Comparison of ENCODE assay signal across 8 cellular contexts in genomic region chr1:148402152-148403084, GRCh38.
DNase-seq lines count a peak whose midpoint lies in the region; ATAC-seq and TF ChIP-seq lines count a peak whose summit lies in the region.
"Not testable (repeated sequence)": the region's sequence is repeated elsewhere in the genome, so short reads cannot be mapped to it uniquely, and the experiment has no call there.

No MANE protein-coding gene starts in this region.

- H3K36me3 ChIP-seq in esophagus squamous epithelium: not testable (repeated sequence)

- H3K4me3 Mint-ChIP-seq in Calu3 (ENCODE audit: low read depth, unreplicated experiment): peak overlapping the region; percentile 81

- H3K27ac Mint-ChIP-seq in Calu3 (ENCODE audit: unreplicated experiment): peak overlapping the region; percentile 86

- peak overlapping the region; percentile 45 to 79 (median 60) for H3K4me3 ChIP-seq in esophagus squamous epithelium

- POLR2A ChIA-PET in RWPE1 (lab: Yijun Ruan, JAX; ENCODE audit: low non-redundant PET): not testable (repeated sequence)

- peaks cover 0 to 13% (median 0%) of the 10 kb centered on the region in 3 donors for H3K4me1 ChIP-seq in esophagus squamous epithelium

- not testable (repeated sequence) for H3K27me3 Mint-ChIP-seq in Calu3 (ENCODE audit: unreplicated experiment)

- 2 to 3% methylated on average over 37 to 40 of the region's 45 CpGs for WGBS in esophagus squamous epithelium, 2 donors

- H3K27me3 ChIP-seq in esophagus squamous epithelium: not testable (repeated sequence)

- H3K36me3 Mint-ChIP-seq in Calu3 (ENCODE audit: insufficient read depth, unreplicated experiment): peaks cover 18% of the 10 kb centered on the region

- peak in 3 of 4 donors; percentile 35 to 77 (median 50) for TF ChIP-seq POLR2A in esophagus squamous epithelium (IDR thresholded peaks at IDR 0.05)

- peak; percentile 86 for ATAC-seq in GM21390 (IDR thresholded peaks at IDR 0.05; ENCODE audit: unreplicated experiment)

- CTCF ChIA-PET in Calu3 (lab: Charles Lee); RWPE1 (lab: Yijun Ruan, JAX): not testable (repeated sequence)

- H3K9me3 Mint-ChIP-seq in Calu3 (ENCODE audit: low read depth, unreplicated experiment): not testable (repeated sequence)

- DNase-seq in Calu3 (peak; percentile 80), HUDEP-2 (lab: John Stamatoyannopoulos, UW; ENCODE audit: unreplicated experiment in 76 of 76) (peak in 74 of 76 experiments; percentile 4 to 85 (median 62)), RWPE1 (ENCODE audit: low spot score) (peak; percentile 42), activated T-helper 1 cell treated with Interleukin-2 at 50 U/mL for 16 hours (ENCODE audit: low read depth) (peak; percentile 75), esophagus squamous epithelium (lab: John Stamatoyannopoulos, UW) (peak; percentile 35), mucosa of gallbladder (ENCODE audit: low spot score) (peak; percentile 77)
- peak; percentile 69 for DNase-seq in stimulated activated CD8-positive, alpha-beta memory T cell treated with anti-CD3 and anti-CD28 coated beads, Interleukin-15, amount 100 ng/mL, for 1 hour (ENCODE audit: low read depth)

- H3K9me3 ChIP-seq in esophagus squamous epithelium: not testable (repeated sequence)

- intact Hi-C loops in Calu3 (cut with micrococcal nuclease; ENCODE audit: unreplicated experiment); esophagus squamous epithelium (cut with DNase I): not testable (repeated sequence)

- TF ChIP-seq CTCF in Calu3 (IDR thresholded peaks at IDR 0.05; ENCODE audit: unreplicated experiment); RWPE1 (conservative IDR thresholded peaks at IDR 0.05; ENCODE audit: low read depth); esophagus squamous epithelium (IDR thresholded peaks at IDR 0.05): not testable (repeated sequence)

- peak overlapping the region; percentile 69 for H3K27ac ChIP-seq in RWPE1
- H3K27ac ChIP-seq in esophagus squamous epithelium: peak overlapping the region; percentile 79 to 86 (median 82)

- BruUV-seq in Calu3 (replicated peaks; lab: Mats Ljungman, UMichigan): TSS peak; percentile 96

- not testable (repeated sequence) for H3K4me1 Mint-ChIP-seq in Calu3 (ENCODE audit: low read depth, unreplicated experiment)

Comparison
In these comparisons a context has a peak if more than half of its experiments do, and no peak if none do; other contexts are left out.
1. Peak in every context shown above with its lines: DNase-seq, ATAC-seq, H3K4me3 ChIP-seq and H3K27ac ChIP-seq.